ENCODE assay signal across 8 cellular contexts in the genomic region with DNA sequence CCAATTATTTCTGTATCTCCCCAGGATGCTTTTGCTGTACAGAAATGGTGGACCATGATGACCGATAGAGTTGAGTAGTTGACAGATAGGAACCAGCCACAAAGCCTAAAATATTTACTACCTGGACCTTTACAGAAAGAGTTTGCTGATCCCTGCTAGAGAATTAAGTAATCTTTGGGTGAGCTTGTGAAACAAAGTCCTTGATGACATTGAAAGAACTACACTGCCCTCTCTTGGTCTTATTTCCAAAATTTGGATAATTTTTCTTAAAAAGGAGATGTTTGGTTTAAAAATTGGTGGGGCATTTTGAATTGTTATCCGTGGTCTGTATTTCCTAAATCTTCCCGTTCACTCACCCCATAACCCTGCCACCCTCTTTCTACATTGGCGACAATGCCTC. TPM values are rescaled to one million over a fixed set of nuclear protein-coding genes. Genes with fewer than 3 reads are reported as not detected.
DNase-seq lines count a peak whose midpoint lies in the region; ATAC-seq and TF ChIP-seq lines count a peak whose summit lies in the region.

No MANE protein-coding gene starts in this region.

- in situ Hi-C loops in GM13977 (cut with MboI; ENCODE audit: low pct_unique_long_range_greater_than_20kb, low sequenced_read_pairs, unreplicated experiment): loop anchor here (5.0 to 10.0 kb wide), 2 partner anchors 88 to 135 kb away; a partner anchor contains a TSS

- H3K27me3 ChIP-seq in fibroblast of lung (ENCODE audit: control insufficient read depth, insufficient read depth, low read length): no peaks in the 10 kb centered on the region
- no peaks in the 10 kb centered on the region for H3K27me3 ChIP-seq in psoas muscle (ENCODE audit: insufficient read depth in 3 of 3, low read length in 2 of 3)

- no peak overlapping the region for H3K4me2 ChIP-seq in fibroblast of lung (ENCODE audit: extremely low read depth, insufficient read depth, low read length)

- H3K9ac ChIP-seq in fibroblast of lung (ENCODE audit: insufficient read depth, low read length): no peak overlapping the region

- H3K9me3 ChIP-seq in fibroblast of lung (ENCODE audit: control insufficient read depth, insufficient read depth, low read depth, low read length) (no peaks in the 10 kb centered on the region), psoas muscle (no peaks in the 10 kb centered on the region)

- no peaks in the 10 kb centered on the region for H3K4me1 ChIP-seq in fibroblast of lung (ENCODE audit: control insufficient read depth, extremely low read depth, insufficient read depth, low read length)
- H3K4me1 ChIP-seq in psoas muscle: no peaks in the 10 kb centered on the region

- H3K36me3 ChIP-seq in fibroblast of lung (ENCODE audit: control insufficient read depth, insufficient read depth, low read length) (no peaks in the 10 kb centered on the region), psoas muscle (ENCODE audit: insufficient read depth in 1 of 2, low read depth in 1 of 2) (no peaks in the 10 kb centered on the region)

- H3K79me2 ChIP-seq in fibroblast of lung (ENCODE audit: control insufficient read depth, insufficient read depth, low read length): no peaks in the 10 kb centered on the region

- 51 to 61% (median 52%) methylated on average over 4 of the region's 4 CpGs for WGBS in psoas muscle, 3 donors

- H3K27ac ChIP-seq in fibroblast of lung (ENCODE audit: insufficient read depth, low read length) (no peak overlapping the region), psoas muscle (no peak overlapping the region)

- TF ChIP-seq CTCF in AG10803 (conservative IDR thresholded peaks at IDR 0.05; ENCODE audit: low read length) (peak; percentile 63), GM13977 (IDR thresholded peaks at IDR 0.05; ENCODE audit: extremely low read depth, insufficient read depth, missing control alignments) (peak; percentile 50), fibroblast of lung (conservative IDR thresholded peaks at IDR 0.05 in 1 of 2, IDR thresholded peaks at IDR 0.05 in 1 of 2; ENCODE audit: low read depth in 1 of 2, low read length in 2 of 2) (peak; percentile 23 to 32), psoas muscle (IDR thresholded peaks at IDR 0.05) (peak; percentile 46)

- H4K20me1 ChIP-seq in fibroblast of lung (ENCODE audit: control insufficient read depth, extremely low read depth, insufficient read depth, low read length): no peaks in the 10 kb centered on the region

- H3K4me3 ChIP-seq in AG10803 (ENCODE audit: low read length) (no peak overlapping the region), fibroblast of lung (replicated peaks in 1 of 4; ENCODE audit: control extremely low read depth in 1 of 4, insufficient read depth in 1 of 4, low read depth in 3 of 4, low read length in 4 of 4) (no peak overlapping the region), psoas muscle (no peak overlapping the region)

- H2AFZ ChIP-seq in fibroblast of lung (ENCODE audit: low read length): no peak overlapping the region

- ATAC-seq in psoas muscle (peak; percentile 46 to 77 (median 63)), HG03045 (IDR thresholded peaks at IDR 0.05; ENCODE audit: unreplicated experiment) (no peak)

- intact Hi-C loops in psoas muscle (cut with DNase I): loop anchor here (1.0 to 5.0 kb wide), 3 partner anchors 88 to 148 kb away; a partner anchor contains a TSS

- DNase-seq in AG10803 (ENCODE audit: low read depth) (peak; percentile 75), GM13977 (ENCODE audit: low spot score) (peak; percentile 48), RKO (ENCODE audit: low spot score) (peak; percentile 75), fibroblast of lung (ENCODE audit: low read depth in 2 of 2) (peak; percentile 50 to 85), psoas muscle (no peak), NCI-H146 (lab: John Stamatoyannopoulos, UW) (no peak)
- DNase-seq in stimulated activated CD4-positive, alpha-beta T cell treated with anti-CD3 and anti-CD28 coated beads, Interleukin-4, amount 100 ng/mL, for 1 hour: no peak

RNA-seq across cellular contexts. Expression of a gene that starts 13.7 kb away (rescaled TPM):
- 24.9 and 27.4 TPM in 2 replicates for total RNA-seq in fibroblast of lung
- 20.3 and 25.0 TPM in 2 replicates for polyA plus RNA-seq in fibroblast of lung
- polyA plus RNA-seq in fibroblast of lung (2012): 20.8 and 24.8 TPM in 2 replicates
- 10.3 and 29.6 TPM in 2 replicates for polyA minus RNA-seq in fibroblast of lung (ENCODE audit: low replicate concordance)
- total RNA-seq in psoas muscle: 10 to 100 TPM in 3 of 4 donors, 1 to 10 TPM in 1; 8.6 to 23.5 (median 12.7) TPM
- 10 to 100 TPM in 2 of 3 donors, 1 to 10 TPM in 1; 4.0 to 24.7 (median 12.1) TPM for polyA plus RNA-seq in psoas muscle

RNA-seq across cellular contexts. Expression of a gene that starts 17.1 kb away (rescaled TPM):
- total RNA-seq in fibroblast of lung: 4.9 and 6.9 TPM in 2 replicates
- 9.4 and 12.5 TPM in 2 replicates for polyA plus RNA-seq in fibroblast of lung
- 6.5 and 7.9 TPM in 2 replicates for polyA plus RNA-seq in fibroblast of lung (2012)
- 4.2 and 13.4 TPM in 2 replicates for polyA minus RNA-seq in fibroblast of lung (ENCODE audit: low replicate concordance)
- total RNA-seq in psoas muscle: 100 to 1,000 TPM in 2 of 4 donors, 10 to 100 TPM in 2; 61.1 to 213 (median 86.7) TPM
- 100 to 1,000 TPM in 1 of 3 donors, 10 to 100 TPM in 2; 54.6 to 134 (median 65.4) TPM for polyA plus RNA-seq in psoas muscle

Comparison
In these comparisons a context has a peak if more than half of its experiments do, and no peak if none do; other contexts are left out.
1. DNase-seq: peak in AG10803 (single experiment), GM13977 (single experiment), RKO (single experiment) and fibroblast of lung (2 of 2); none in psoas muscle (0 of 2), NCI-H146 (single experiment) and stimulated activated CD4-positive, alpha-beta T cell treated with anti-CD3 and anti-CD28 coated beads, Interleukin-4, amount 100 ng/mL, for 1 hour (single experiment).
2. Peak in every context shown above with its lines, with median percentiles within 50 percentile points of each other: CTCF ChIP-seq.